ENCODE assay signal across 9 cellular contexts in genomic region chr15:61084944-61085367, GRCh38.
A peak's percentile ranks its signal among the peaks of the same experiment; 100 is the strongest.
DNase-seq lines count a peak whose midpoint lies in the region; ATAC-seq and TF ChIP-seq lines count a peak whose summit lies in the region.
"Had no signal": no experiment of that assay in that cellular context is flagged by ENCODE, and none has a peak within 500 bp of the region (broad histone marks: within the 10 kb centered on the region; RNA-seq: fewer than 3 reads in every experiment).

No MANE protein-coding gene starts in this region.

- H3K4me3 ChIP-seq in choroid plexus epithelial cell (ENCODE audit: low read depth, low read length), result no peak overlapping the region

- H3K4me1 Mint-ChIP-seq in stimulated activated memory B cell treated with anti-CD40 and anti-IgM and Interleukin-4, amounts not matched to agents 10 μg/mL and 1 μg/mL and 100 μg/mL, for 72 hours, result no peaks in the 10 kb centered on the region

- H3K27ac Mint-ChIP-seq in stimulated activated memory B cell treated with anti-CD40 and anti-IgM and Interleukin-4, amounts not matched to agents 10 μg/mL and 1 μg/mL and 100 μg/mL, for 72 hours, result no peak overlapping the region

- H3K36me3 Mint-ChIP-seq in stimulated activated memory B cell treated with anti-CD40 and anti-IgM and Interleukin-4, amounts not matched to agents 10 μg/mL and 1 μg/mL and 100 μg/mL, for 72 hours, result no peaks in the 10 kb centered on the region

- ATAC-seq in stimulated activated memory B cell treated with anti-CD40 and anti-IgM and Interleukin-4, amounts not matched to agents 10 μg/mL and 1 μg/mL and 100 μg/mL, for 72 hours, result peak; percentile 60
- ATAC-seq in HG02970 (IDR thresholded peaks at IDR 0.05; ENCODE audit: low FRiP score, unreplicated experiment) (no peak), HG03095 (IDR thresholded peaks at IDR 0.05; ENCODE audit: unreplicated experiment) (no peak)

- no peak for TF ChIP-seq CTCF in choroid plexus epithelial cell (conservative IDR thresholded peaks at IDR 0.05; ENCODE audit: low read depth, low read length)

- H3K27me3 Mint-ChIP-seq in stimulated activated memory B cell treated with anti-CD40 and anti-IgM and Interleukin-4, amounts not matched to agents 10 μg/mL and 1 μg/mL and 100 μg/mL, for 72 hours, result peaks cover 2% of the 10 kb centered on the region

- no peak overlapping the region for H3K4me3 Mint-ChIP-seq in stimulated activated memory B cell treated with anti-CD40 and anti-IgM and Interleukin-4, amounts not matched to agents 10 μg/mL and 1 μg/mL and 100 μg/mL, for 72 hours

- no peaks in the 10 kb centered on the region for H3K9me3 Mint-ChIP-seq in stimulated activated memory B cell treated with anti-CD40 and anti-IgM and Interleukin-4, amounts not matched to agents 10 μg/mL and 1 μg/mL and 100 μg/mL, for 72 hours

- peak; percentile 13 for DNase-seq in NCI-H2107 treated with DMSO at 0.1 percent for 48 hours (lab: John Stamatoyannopoulos, UW; ENCODE audit: unreplicated experiment)
- no peak for DNase-seq in NCI-H2107 (lab: John Stamatoyannopoulos, UW)
- DNase-seq in NCI-H345 (lab: John Stamatoyannopoulos, UW), result peak; percentile 63
- DNase-seq in choroid plexus epithelial cell (ENCODE audit: low read depth), result peak; percentile 17
- no peak for DNase-seq in GM19240 (ENCODE audit: insufficient read length, low spot score)
- DNase-seq: trophoblast cell had no signal

Comparison
In these comparisons a context has a peak if more than half of its experiments do, and no peak if none do; other contexts are left out.
1. DNase-seq: peak in NCI-H2107 treated with DMSO at 0.1 percent for 48 hours (single experiment), NCI-H345 (single experiment) and choroid plexus epithelial cell (single experiment); none in NCI-H2107 (single experiment) and GM19240 (single experiment).